15 cellular contexts compared by ENCODE assay signal in the genomic region with DNA sequence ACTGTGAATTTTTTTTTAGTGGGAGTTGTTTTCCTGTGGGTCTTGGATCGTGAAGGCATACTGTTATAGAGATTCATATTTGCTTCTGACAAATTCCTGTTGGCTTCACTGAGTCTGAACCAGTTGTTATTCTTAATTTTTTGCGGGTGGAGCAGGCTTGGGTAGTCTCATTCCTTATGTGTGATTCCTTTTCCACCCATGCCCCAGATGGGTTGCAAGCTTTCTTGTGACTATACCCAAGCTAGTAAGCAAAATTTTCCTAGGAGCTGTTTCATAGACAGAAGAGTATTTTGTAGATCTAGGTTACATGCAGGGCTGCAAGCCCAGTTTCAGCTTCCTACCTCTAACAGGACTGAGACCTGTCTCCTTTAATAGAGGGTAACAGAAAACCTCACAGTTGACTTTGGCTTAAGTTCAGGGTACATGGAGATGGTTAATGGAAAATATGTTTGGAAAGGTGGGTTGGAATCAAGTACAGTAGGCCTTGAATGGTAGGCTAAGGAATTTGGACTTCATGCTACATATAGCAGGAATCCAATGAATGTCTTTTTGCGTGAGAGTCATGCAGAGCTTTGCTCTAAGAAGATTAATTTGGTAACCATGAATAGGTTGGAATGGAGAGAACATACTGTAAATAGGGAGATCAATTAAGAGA. TPM values are rescaled to one million over a fixed set of nuclear protein-coding genes. Genes with fewer than 3 reads are reported as not detected.
A peak's percentile ranks its signal among the peaks of the same experiment; 100 is the strongest.
DNase-seq lines count a peak whose midpoint lies in the region; ATAC-seq, FAIRE-seq and TF ChIP-seq lines count a peak whose summit lies in the region.
"Had no signal": no experiment of that assay in that cellular context is flagged by ENCODE, and none has a peak within 500 bp of the region (broad histone marks: within the 10 kb centered on the region; RNA-seq: fewer than 3 reads in every experiment).

No MANE protein-coding gene starts in this region.

- H3K36me3 ChIP-seq in GM23248 (ENCODE audit: low read depth) (no peaks in the 10 kb centered on the region), tibial artery (peaks cover 0 to under 1% (median 0%) of the 10 kb centered on the region in 3 donors)

- H3K27ac ChIP-seq in GM23248, result 0 out of 2 replicates have a peak overlapping the region, but pooled peaks have one; percentile 1
- H3K27ac ChIP-seq in tibial artery, result peak overlapping the region; percentile 1 to 37
- H3K27ac ChIP-seq: BLaER1 treated with 17β-estradiol and CSF1 and Interleukin-3, amounts not matched to agents 10 nM and 100 nM had no signal

- intact Hi-C loops in tibial artery (cut with DNase I; ENCODE audit: low total_unique reads), result no loop called here

- H3K36me3 Mint-ChIP-seq in activated CD8-positive, alpha-beta memory T cell treated with anti-CD3 and anti-CD28 coated beads, Interleukin-2, amount 10 ng/mL, durations not matched to agents 7 days and 5 days, result peaks cover 33% of the 10 kb centered on the region
- peaks cover 22% of the 10 kb centered on the region for H3K36me3 Mint-ChIP-seq in T-helper 2 cell treated with Interferon-gamma antibody and Interleukin-4, amounts not matched to agents 5 μg/mL and 100 μg/mL, for 36 hours (ENCODE audit: low read depth)

- no peaks in the 10 kb centered on the region for H3K9me2 ChIP-seq in GM23248 (ENCODE audit: insufficient read depth)

- H3K79me2 ChIP-seq in GM23248 (ENCODE audit: insufficient read depth), result peaks cover 35% of the 10 kb centered on the region

- no peak overlapping the region for H3K4me3 Mint-ChIP-seq in activated CD8-positive, alpha-beta memory T cell treated with anti-CD3 and anti-CD28 coated beads, Interleukin-2, amount 10 ng/mL, durations not matched to agents 7 days and 5 days
- H3K4me3 Mint-ChIP-seq in T-helper 2 cell treated with Interferon-gamma antibody and Interleukin-4, amounts not matched to agents 5 μg/mL and 100 μg/mL, for 36 hours, result no peak overlapping the region

- no peak overlapping the region for H3K9ac ChIP-seq in GM23248
- H3K9ac ChIP-seq: BLaER1 treated with 17β-estradiol and CSF1 and Interleukin-3, amounts not matched to agents 10 nM and 100 nM had no signal

- TF ChIP-seq CTCF in astrocyte of the spinal cord (IDR thresholded peaks at IDR 0.05; ENCODE audit: low read depth, low read length) (no peak), tibial artery (IDR thresholded peaks at IDR 0.05) (no peak)

- no peaks in the 10 kb centered on the region for H3F3A ChIP-seq in GM23248 (ENCODE audit: insufficient read depth)

- no peak overlapping the region for H3K27ac Mint-ChIP-seq in activated CD8-positive, alpha-beta memory T cell treated with anti-CD3 and anti-CD28 coated beads, Interleukin-2, amount 10 ng/mL, durations not matched to agents 7 days and 5 days
- H3K27ac Mint-ChIP-seq in T-helper 2 cell treated with Interferon-gamma antibody and Interleukin-4, amounts not matched to agents 5 μg/mL and 100 μg/mL, for 36 hours, result no peak overlapping the region

- H3K4me1 ChIP-seq in GM23248 (ENCODE audit: insufficient read depth) (peaks cover 13% of the 10 kb centered on the region), tibial artery (peaks cover 0 to 21% (median 3%) of the 10 kb centered on the region in 4 donors)

- H2AFZ ChIP-seq in GM23248, result no peak overlapping the region

- peaks cover 18% of the 10 kb centered on the region for H3K9me3 Mint-ChIP-seq in activated CD8-positive, alpha-beta memory T cell treated with anti-CD3 and anti-CD28 coated beads, Interleukin-2, amount 10 ng/mL, durations not matched to agents 7 days and 5 days (ENCODE audit: low read depth)
- H3K9me3 Mint-ChIP-seq in T-helper 2 cell treated with Interferon-gamma antibody and Interleukin-4, amounts not matched to agents 5 μg/mL and 100 μg/mL, for 36 hours, result peaks cover 23% of the 10 kb centered on the region

- DNase-seq in GM23248 (peak; percentile 44), astrocyte of the spinal cord (ENCODE audit: low read depth, low spot score) (peak; percentile 57), hepatic stellate cell (ENCODE audit: low spot score) (peak; percentile 12), tibial artery (no peak), GM12891 (ENCODE audit: insufficient read length, low spot score) (no peak)
- DNase-seq in activated CD8-positive, alpha-beta memory T cell treated with anti-CD3 and anti-CD28 coated beads, Interleukin-2, amount 10 ng/mL, durations not matched to agents 7 days and 5 days, result no peak
- no peak for DNase-seq in T-helper 2 cell treated with Interferon-gamma antibody and Interleukin-4, amounts not matched to agents 5 μg/mL and 100 μg/mL, for 36 hours (ENCODE audit: low spot score)
- DNase-seq: DMS 273 treated with DMSO at 0.1 percent for 48 hours, NCI-H446, PC-3 had no signal

- CTCF ChIA-PET in activated CD8-positive, alpha-beta memory T cell treated with anti-CD3 and anti-CD28 coated beads, Interleukin-2, amount 10 ng/mL, durations not matched to agents 7 days and 5 days (lab: Charles Lee), result no interaction called here

- WGBS in GM23248 (ENCODE audit: low coverage in 1 of 2, low lambda C conversion rate in 2 of 2, missing lambda C conversion rate in 2 of 2), 2 experiments, result 60 to 61% methylated on average over 3 of the region's 3 CpGs

- H3K9me3 ChIP-seq in GM23248 (ENCODE audit: low read depth) (peaks cover 4% of the 10 kb centered on the region), tibial artery (peaks cover 0 to 6% (median 4%) of the 10 kb centered on the region in 3 donors)

- H3K4me3 ChIP-seq in GM23248, result no peak overlapping the region
- no peak overlapping the region for H3K4me3 ChIP-seq in astrocyte of the spinal cord (ENCODE audit: low read depth, low read length)
- H3K4me3 ChIP-seq in tibial artery, result no peak overlapping the region
- H3K4me3 ChIP-seq: BLaER1 treated with 17β-estradiol and CSF1 and Interleukin-3, amounts not matched to agents 10 nM and 100 nM; K562 had no signal

- no peak for TF ChIP-seq POLR2A in GM12891 (IDR thresholded peaks at IDR 0.05; ENCODE audit: low read depth, low read length)

- ATAC-seq in activated CD8-positive, alpha-beta memory T cell treated with anti-CD3 and anti-CD28 coated beads, Interleukin-2, amount 10 ng/mL, durations not matched to agents 7 days and 5 days, result no peak
- ATAC-seq: K562, PC-3 had no signal

- H3K4me2 ChIP-seq in GM23248 (ENCODE audit: unreplicated experiment), result no peak overlapping the region
- H3K4me2 ChIP-seq: BLaER1 treated with 17β-estradiol and CSF1 and Interleukin-3, amounts not matched to agents 10 nM and 100 nM had no signal

- no peak for FAIRE-seq in GM12891 (lab: Jason Lieb, UNC)
- FAIRE-seq: GM18507, GM19239, H1, K562 had no signal

- no peaks in the 10 kb centered on the region for H4K20me1 ChIP-seq in GM23248 (ENCODE audit: insufficient read depth)
- H4K20me1 ChIP-seq: BLaER1 treated with 17β-estradiol and CSF1 and Interleukin-3, amounts not matched to agents 10 nM and 100 nM had no signal

- H3K27me3 Mint-ChIP-seq in activated CD8-positive, alpha-beta memory T cell treated with anti-CD3 and anti-CD28 coated beads, Interleukin-2, amount 10 ng/mL, durations not matched to agents 7 days and 5 days, result no peaks in the 10 kb centered on the region
- H3K27me3 Mint-ChIP-seq in T-helper 2 cell treated with Interferon-gamma antibody and Interleukin-4, amounts not matched to agents 5 μg/mL and 100 μg/mL, for 36 hours (ENCODE audit: low read depth), result no peaks in the 10 kb centered on the region

- peaks cover 11% of the 10 kb centered on the region for H3K4me1 Mint-ChIP-seq in activated CD8-positive, alpha-beta memory T cell treated with anti-CD3 and anti-CD28 coated beads, Interleukin-2, amount 10 ng/mL, durations not matched to agents 7 days and 5 days
- peaks cover 5% of the 10 kb centered on the region for H3K4me1 Mint-ChIP-seq in T-helper 2 cell treated with Interferon-gamma antibody and Interleukin-4, amounts not matched to agents 5 μg/mL and 100 μg/mL, for 36 hours (ENCODE audit: low read depth)

- H3K27me3 ChIP-seq in GM23248 (replicated peaks; ENCODE audit: insufficient read depth), result no peaks in the 10 kb centered on the region
- no peaks in the 10 kb centered on the region for H3K27me3 ChIP-seq in tibial artery
- H3K27me3 ChIP-seq: BLaER1 treated with 17β-estradiol and CSF1 and Interleukin-3, amounts not matched to agents 10 nM and 100 nM had no signal

- in situ Hi-C loops in GM23248 (cut with MboI), result no loop called here
- in situ Hi-C loops in astrocyte of the spinal cord (cut with HindIII; ENCODE audit: low sequenced_read_pairs), result no loop called here

TF ChIP-seq in GM12891, 5 proteins besides CTCF, POLR2A, EP300 and RAD21:
- TF ChIP-seq PAX5 (IDR thresholded peaks at IDR 0.05; ENCODE audit: insufficient read depth, low read length, severe bottlenecking) (no peak), POLR2AphosphoS5 (IDR thresholded peaks at IDR 0.05; ENCODE audit: low read depth, low read length) (no peak)

RNA-seq across cellular contexts. Expression of a gene that starts 29.0 kb away (rescaled TPM):
- total RNA-seq in GM23248 (2014; rRNA removed; shearing (Covaris generic)), result 5.4 and 8.1 TPM in 2 replicates
- polyA plus RNA-seq in GM23248 (2016; fragmentation: Nextera tagmentation; extraction: Ambion mirVana), result 7.6 and 10.0 TPM in 2 replicates
- 6.9 TPM for polyA plus RNA-seq in GM12891 (2012; ENCODE audit: low read depth, missing spikeins)
- total RNA-seq in activated CD8-positive, alpha-beta memory T cell treated with anti-CD3 and anti-CD28 coated beads, Interleukin-2, amount 10 ng/mL, durations not matched to agents 7 days and 5 days, result 10 to 100 TPM in 1 of 2 experiments, 1 to 10 TPM in 1; 9.2 to 11.8 TPM

RNA-seq across cellular contexts. Expression of a gene that starts 29.1 kb away (rescaled TPM):
- total RNA-seq in GM23248 (2014; rRNA removed; shearing (Covaris generic)), result 21.6 and 29.8 TPM in 2 replicates
- polyA plus RNA-seq in GM23248 (2016; fragmentation: Nextera tagmentation; extraction: Ambion mirVana), result 20.7 and 21.5 TPM in 2 replicates
- 2.2 TPM for polyA plus RNA-seq in GM12891 (2012; ENCODE audit: low read depth, missing spikeins)
- 1 to 10 TPM; 4.9 to 8.1 TPM for total RNA-seq in activated CD8-positive, alpha-beta memory T cell treated with anti-CD3 and anti-CD28 coated beads, Interleukin-2, amount 10 ng/mL, durations not matched to agents 7 days and 5 days

Comparison
In these comparisons a context has a peak if more than half of its experiments do, and no peak if none do; other contexts are left out.
1. DNase-seq: peak in GM23248 (single experiment), astrocyte of the spinal cord (single experiment) and hepatic stellate cell (single experiment); none in tibial artery (0 of 2), GM12891 (single experiment), activated CD8-positive, alpha-beta memory T cell treated with anti-CD3 and anti-CD28 coated beads, Interleukin-2, amount 10 ng/mL, durations not matched to agents 7 days and 5 days (single experiment) and T-helper 2 cell treated with Interferon-gamma antibody and Interleukin-4, amounts not matched to agents 5 μg/mL and 100 μg/mL, for 36 hours (single experiment).